16 cellular contexts compared by ENCODE assay signal in the genomic region with DNA sequence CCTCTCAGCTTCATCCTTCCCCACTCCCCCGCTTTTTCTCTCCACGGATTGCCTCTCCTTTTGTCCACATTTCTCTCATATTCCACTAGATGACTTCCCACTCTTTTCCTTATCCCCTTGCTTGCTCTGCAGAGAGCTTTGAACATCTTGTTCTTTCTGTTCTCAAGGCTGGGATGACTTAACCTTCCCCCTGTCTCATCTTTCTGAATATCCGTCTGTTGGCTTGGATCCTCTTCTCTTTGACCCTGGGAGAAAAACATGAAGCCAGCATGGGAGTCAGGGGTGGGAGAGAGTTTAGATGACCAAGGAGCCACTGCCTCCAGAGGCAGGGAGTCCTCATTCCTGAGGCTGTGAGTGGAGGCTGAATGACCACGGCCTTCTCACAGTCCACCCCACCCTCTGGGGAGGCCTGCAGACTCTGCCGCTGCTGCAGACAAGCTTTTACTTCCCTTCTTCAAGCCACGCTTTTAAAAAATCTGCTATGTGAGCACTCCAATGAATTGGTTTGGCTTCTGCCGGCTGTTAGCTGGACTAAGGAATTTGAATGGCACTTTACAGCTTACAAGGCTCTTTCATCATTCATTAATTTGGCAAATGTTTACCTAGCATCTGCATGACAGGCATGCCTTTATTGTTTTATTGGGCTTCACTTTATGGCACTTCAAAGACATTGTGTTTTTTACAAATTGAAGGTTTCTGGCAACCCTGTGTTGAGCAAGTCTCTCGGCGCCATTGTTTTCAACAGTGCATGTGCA.
DNase-seq lines count a peak whose midpoint lies in the region; ATAC-seq and TF ChIP-seq lines count a peak whose summit lies in the region.
"Had no signal": no experiment of that assay in that cellular context is flagged by ENCODE, and none has a peak within 500 bp of the region (broad histone marks: within the 10 kb centered on the region; RNA-seq: fewer than 3 reads in every experiment).

No MANE protein-coding gene starts in this region.

- H4K91ac ChIP-seq in H9 (ENCODE audit: insufficient read length, low read depth, low read length): no peak overlapping the region

- H3K27ac Mint-ChIP-seq in H9: no peak overlapping the region; a peak in 1 of 7 replicates
- no peak overlapping the region for H3K27ac Mint-ChIP-seq in activated T-cell treated with anti-CD3 and anti-CD28 coated beads, Interleukin-2, amount 50 U/mL, for 24 hours
- H3K27ac Mint-ChIP-seq: activated naive CD8-positive, alpha-beta T cell; WTC11 had no signal

- H3T11ph ChIP-seq in H9 (ENCODE audit: low read length): peak overlapping the region; percentile 60

- DNase-seq in H9 (no peak), Peyer's patch (peak in 2 of 3 donors; percentile 58 to 65), islet precursor cell (peak; percentile 93), skeletal muscle cell (ENCODE audit: low read depth) (peak; percentile 28), DMS153 treated with DMSO at 0.1 percent for 48 hours (lab: John Stamatoyannopoulos, UW; ENCODE audit: unreplicated experiment) (no peak)
- no peak for DNase-seq in activated T-cell treated with anti-CD3 and anti-CD28 coated beads, Interleukin-2, amount 50 U/mL, for 24 hours
- no peak for DNase-seq in activated naive CD4-positive, alpha-beta T cell treated with anti-CD3 and anti-CD28 coated beads, Interleukin-2, amount 50 U/mL, for 16 hours
- DNase-seq: activated CD8-positive, alpha-beta memory T cell treated with anti-CD3 and anti-CD28 coated beads, Interleukin-2, amount 50 U/mL, for 4 hours; GF-D8; KG1; NCI-H187 treated with DMSO at 0.1 percent for 48 hours; stimulated activated naive CD8-positive, alpha-beta T cell treated with anti-CD3 and anti-CD28 coated beads, Interleukin-15, amount 100 ng/mL, for 72 hours had no signal

- H3K4me2 ChIP-seq in H9 (ENCODE audit: insufficient read depth, insufficient read length, low read length): no peak overlapping the region

- no peak overlapping the region for H3K4ac ChIP-seq in H9 (ENCODE audit: low read depth, low read length)

- H2BK5ac ChIP-seq in H9 (ENCODE audit: insufficient read length, low read length): no peak overlapping the region

- no peak overlapping the region for H3K23ac ChIP-seq in H9 (ENCODE audit: insufficient read length, low read depth, low read length)

- no peak overlapping the region for H3K27ac ChIP-seq in H9 (ENCODE audit: insufficient read length, low read depth, low read length)
- H3K27ac ChIP-seq in Peyer's patch: peak overlapping the region in 3 of 4 donors; percentile 66 to 92 (median 90)
- H3K27ac ChIP-seq: C4-2B had no signal

- H2BK120ac ChIP-seq in H9 (ENCODE audit: low read depth, low read length, poor library complexity, severe bottlenecking): no peak overlapping the region

- H3K4me3 ChIP-seq in Peyer's patch (peak overlapping the region in 2 of 4 donors; percentile 8 to 14), skeletal muscle cell (ENCODE audit: low read depth, low read length) (no peak overlapping the region)

- H3K9me3 Mint-ChIP-seq in H9: no peaks in the 10 kb centered on the region; a peak in 1 of 5 replicates
- H3K9me3 Mint-ChIP-seq in activated T-cell treated with anti-CD3 and anti-CD28 coated beads, Interleukin-2, amount 50 U/mL, for 24 hours: no peaks in the 10 kb centered on the region
- H3K9me3 Mint-ChIP-seq: stimulated activated naive CD8-positive, alpha-beta T cell treated with anti-CD3 and anti-CD28 coated beads, Interleukin-15, amount 100 ng/mL, for 72 hours had no signal

- H3K36me3 ChIP-seq in Peyer's patch: no peaks in the 10 kb centered on the region

- H3K56ac ChIP-seq in H9 (ENCODE audit: insufficient read length, low read depth, low read length): no peak overlapping the region

- no peak overlapping the region for H2BK15ac ChIP-seq in H9 (ENCODE audit: low read depth, low read length)

- H3K9me3 ChIP-seq in H9 (ENCODE audit: control insufficient read depth, low read depth, low read length) (no peaks in the 10 kb centered on the region), Peyer's patch (no peaks in the 10 kb centered on the region)

- peak overlapping the region; percentile 22 for H3K18ac ChIP-seq in H9 (ENCODE audit: insufficient read length, low read depth, low read length)

- no peak for TF ChIP-seq CTCF in H9 (conservative IDR thresholded peaks at IDR 0.05)
- no peak for TF ChIP-seq CTCF in Peyer's patch (IDR thresholded peaks at IDR 0.05)

- no peak for ATAC-seq in HG02678 (IDR thresholded peaks at IDR 0.05; ENCODE audit: unreplicated experiment)
- ATAC-seq: stimulated activated naive CD8-positive, alpha-beta T cell treated with anti-CD3 and anti-CD28 coated beads, Interleukin-15, amount 100 ng/mL, for 72 hours; WTC11 had no signal

- H2AK5ac ChIP-seq in H9 (ENCODE audit: insufficient read length, low read length): no peak overlapping the region

- no peak overlapping the region for H2BK12ac ChIP-seq in H9 (ENCODE audit: insufficient read length, low read depth, low read length)

- H3K36me3 Mint-ChIP-seq in H9 (ENCODE audit: insufficient read depth in 1 of 3, low read depth in 3 of 3): peaks cover 0 to 2% (median 0%) of the 10 kb centered on the region in 3 experiments; a peak in 2 of 7 replicates
- no peaks in the 10 kb centered on the region for H3K36me3 Mint-ChIP-seq in activated T-cell treated with anti-CD3 and anti-CD28 coated beads, Interleukin-2, amount 50 U/mL, for 24 hours (ENCODE audit: low read depth)
- H3K36me3 Mint-ChIP-seq: activated naive CD8-positive, alpha-beta T cell had no signal

- peak; percentile 65 to 83 for TF ChIP-seq POLR2A in Peyer's patch (IDR thresholded peaks at IDR 0.05)

- H4K5ac ChIP-seq in H9 (ENCODE audit: insufficient read length, low read depth, low read length): no peak overlapping the region

- H3K9ac ChIP-seq in H9 (ENCODE audit: extremely low read depth, insufficient read length, low read length): no peak overlapping the region

- H3K27me3 ChIP-seq in H9 (ENCODE audit: insufficient read depth, low read length) (no peaks in the 10 kb centered on the region), Peyer's patch (no peaks in the 10 kb centered on the region)

- no peaks in the 10 kb centered on the region for H3K79me1 ChIP-seq in H9 (ENCODE audit: insufficient read depth, low read depth, low read length, poor library complexity, severe bottlenecking)

- H3K4me1 ChIP-seq in H9 (ENCODE audit: insufficient read depth, low read length): peaks cover 8% of the 10 kb centered on the region; the same call in 1 of the 2 replicates
- H3K4me1 ChIP-seq in Peyer's patch: peaks cover 0 to 31% (median 0%) of the 10 kb centered on the region in 4 donors

- H3K23me2 ChIP-seq in H9 (ENCODE audit: insufficient read length, low read depth, low read length, poor library complexity, severe bottlenecking): no peaks in the 10 kb centered on the region

- no peak overlapping the region for H2BK20ac ChIP-seq in H9 (ENCODE audit: low read depth, low read length, poor library complexity, severe bottlenecking)

- no peaks in the 10 kb centered on the region for H4K20me1 ChIP-seq in H9 (ENCODE audit: control insufficient read depth, insufficient read depth, insufficient read length)

- H3K14ac ChIP-seq in H9 (ENCODE audit: insufficient read depth, low read length): 0 out of 2 replicates have a peak overlapping the region, but pooled peaks have one; percentile 83

- H2AFZ ChIP-seq in H9 (ENCODE audit: low read length): no peak overlapping the region

- WGBS in H9 (ENCODE audit: extremely low coverage, insufficient read length, low lambda C conversion rate): no CpG with 5 or more reads among the region's 9 CpGs

- H3K79me2 ChIP-seq in H9 (ENCODE audit: insufficient read depth, low read length): no peaks in the 10 kb centered on the region

- H3K4me3 Mint-ChIP-seq in H9: no peak overlapping the region
- no peak overlapping the region for H3K4me3 Mint-ChIP-seq in activated T-cell treated with anti-CD3 and anti-CD28 coated beads, Interleukin-2, amount 50 U/mL, for 24 hours
- H3K4me3 Mint-ChIP-seq: activated naive CD8-positive, alpha-beta T cell; stimulated activated naive CD8-positive, alpha-beta T cell treated with anti-CD3 and anti-CD28 coated beads, Interleukin-15, amount 100 ng/mL, for 72 hours; WTC11 had no signal

- peaks cover 46 to 47% of the 10 kb centered on the region in 2 experiments for H3K4me1 Mint-ChIP-seq in H9
- H3K4me1 Mint-ChIP-seq in activated T-cell treated with anti-CD3 and anti-CD28 coated beads, Interleukin-2, amount 50 U/mL, for 24 hours (ENCODE audit: low read depth): no peaks in the 10 kb centered on the region
- H3K4me1 Mint-ChIP-seq: stimulated activated naive CD8-positive, alpha-beta T cell treated with anti-CD3 and anti-CD28 coated beads, Interleukin-15, amount 100 ng/mL, for 72 hours had no signal

- no peak overlapping the region for H4K8ac ChIP-seq in H9 (replicated peaks; ENCODE audit: insufficient read length, low read depth, low read length)

- peaks cover 8% of the 10 kb centered on the region for H3K27me3 Mint-ChIP-seq in H9 (ENCODE audit: low read depth)
- H3K27me3 Mint-ChIP-seq in activated T-cell treated with anti-CD3 and anti-CD28 coated beads, Interleukin-2, amount 50 U/mL, for 24 hours: peaks cover 6% of the 10 kb centered on the region
- H3K27me3 Mint-ChIP-seq: activated naive CD8-positive, alpha-beta T cell; stimulated activated naive CD8-positive, alpha-beta T cell treated with anti-CD3 and anti-CD28 coated beads, Interleukin-15, amount 100 ng/mL, for 72 hours had no signal

Comparison
In these comparisons a context has a peak if more than half of its experiments do, and no peak if none do; other contexts are left out.
1. DNase-seq: peak in Peyer's patch (2 of 3), islet precursor cell (single experiment) and skeletal muscle cell (single experiment); none in H9 (single experiment), activated T-cell treated with anti-CD3 and anti-CD28 coated beads, Interleukin-2, amount 50 U/mL, for 24 hours (single experiment), activated naive CD4-positive, alpha-beta T cell treated with anti-CD3 and anti-CD28 coated beads, Interleukin-2, amount 50 U/mL, for 16 hours (single experiment) and DMS153 treated with DMSO at 0.1 percent for 48 hours (single experiment).